Comparison of ENCODE assay signal across 8 cellular contexts in the genomic region with DNA sequence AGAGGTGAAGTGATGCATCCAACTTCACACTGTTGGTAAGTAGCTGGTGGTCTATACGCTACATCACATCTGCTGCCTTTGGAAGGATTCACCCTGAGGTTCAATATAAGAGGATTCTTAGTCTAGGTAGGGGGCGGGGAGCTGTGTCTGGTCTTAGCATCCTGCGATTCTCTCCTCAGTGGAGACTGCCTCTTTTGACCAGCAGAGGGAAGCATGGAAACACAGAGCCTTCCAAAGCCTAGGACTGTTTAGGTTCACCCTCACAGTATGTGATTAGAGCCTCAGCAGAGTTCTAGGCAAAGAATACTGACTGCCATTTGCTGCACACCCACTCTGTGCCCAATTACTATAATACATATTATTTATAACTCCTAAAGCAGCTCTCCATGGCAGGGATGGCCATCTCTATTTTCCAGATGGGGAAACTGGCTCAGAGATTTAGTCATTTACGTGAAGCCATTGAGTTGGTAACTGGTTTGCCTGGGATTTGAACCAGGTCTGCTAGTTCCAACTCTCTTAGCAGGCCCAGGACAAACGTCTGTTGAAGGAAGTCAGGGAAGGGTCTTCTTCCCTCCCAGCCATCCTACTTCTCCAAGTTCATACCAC. TPM values are rescaled to one million over a fixed set of nuclear protein-coding genes. Genes with fewer than 3 reads are reported as not detected.
DNase-seq lines count a peak whose midpoint lies in the region; ATAC-seq and TF ChIP-seq lines count a peak whose summit lies in the region.

No MANE protein-coding gene starts in this region.

- H3K27ac ChIP-seq in SK-N-MC: no peak overlapping the region
- no peak overlapping the region for H3K27ac ChIP-seq in parathyroid adenoma
- H3K27ac ChIP-seq in effector memory CD4-positive, alpha-beta T cell (ENCODE audit: insufficient read depth, low read length, poor library complexity, severe bottlenecking): no peak overlapping the region

- DNase-seq in ELF-1 (ENCODE audit: low read depth, low spot score) (peak; percentile 73), MG63 (peak; percentile 20), SK-N-MC (ENCODE audit: low read depth, low spot score) (peak; percentile 5), fibroblast of the aortic adventitia (ENCODE audit: low read depth) (peak; percentile 47)
- DNase-seq in effector memory CD4-positive, alpha-beta T cell: no peak

- H3K9ac ChIP-seq in SK-N-MC (ENCODE audit: insufficient read length) (no peak overlapping the region), parathyroid adenoma (no peak overlapping the region)

- no peak for ATAC-seq in GM18868 (IDR thresholded peaks at IDR 0.05; ENCODE audit: unreplicated experiment)
- no peak for ATAC-seq in activated CD4-positive, CD25-positive, alpha-beta regulatory T cell treated with anti-CD3 and anti-CD28 coated beads, Interleukin-2, amount 50 U/mL, for 24 hours

- H3K27me3 ChIP-seq in MG63 (peaks cover 5% of the 10 kb centered on the region), parathyroid adenoma (ENCODE audit: control insufficient read depth, insufficient read depth, low read length) (no peaks in the 10 kb centered on the region)
- peaks cover 2% of the 10 kb centered on the region for H3K27me3 ChIP-seq in effector memory CD4-positive, alpha-beta T cell (replicated peaks; ENCODE audit: control insufficient read depth, insufficient read depth, low read length, poor library complexity, severe bottlenecking)

- H3K4me2 ChIP-seq in parathyroid adenoma (ENCODE audit: low read length): no peak overlapping the region

- H3K4me3 ChIP-seq in MG63 (no peak overlapping the region), SK-N-MC (no peak overlapping the region), fibroblast of the aortic adventitia (ENCODE audit: low read depth, low read length) (no peak overlapping the region), parathyroid adenoma (ENCODE audit: low read depth, low read length) (no peak overlapping the region)
- H3K4me3 ChIP-seq in effector memory CD4-positive, alpha-beta T cell (ENCODE audit: insufficient read depth, low read depth, low read length, poor library complexity, severe bottlenecking): no peak overlapping the region

- TF ChIP-seq CTCF in fibroblast of the aortic adventitia (IDR thresholded peaks at IDR 0.05; ENCODE audit: insufficient read depth, low read length): peak; percentile 65
- TF ChIP-seq CTCF in parathyroid adenoma (IDR thresholded peaks at IDR 0.05): peak; percentile 68

- no peak overlapping the region for H2AFZ ChIP-seq in parathyroid adenoma

- H3K36me3 ChIP-seq in MG63 (no peaks in the 10 kb centered on the region), SK-N-MC (ENCODE audit: insufficient read depth, low read length) (no peaks in the 10 kb centered on the region), parathyroid adenoma (ENCODE audit: control insufficient read depth, insufficient read depth, low read length) (no peaks in the 10 kb centered on the region)
- no peaks in the 10 kb centered on the region for H3K36me3 ChIP-seq in effector memory CD4-positive, alpha-beta T cell (ENCODE audit: control insufficient read depth, insufficient read depth, low read length)

- no peaks in the 10 kb centered on the region for H3K79me2 ChIP-seq in parathyroid adenoma

- no peaks in the 10 kb centered on the region for H3K9me3 ChIP-seq in MG63
- no peaks in the 10 kb centered on the region for H3K9me3 ChIP-seq in SK-N-MC (ENCODE audit: low read depth, low read length)
- H3K9me3 ChIP-seq in parathyroid adenoma (ENCODE audit: control insufficient read depth, low read length): no peaks in the 10 kb centered on the region
- no peaks in the 10 kb centered on the region for H3K9me3 ChIP-seq in effector memory CD4-positive, alpha-beta T cell (ENCODE audit: control insufficient read depth, low read length)

- H3K4me1 ChIP-seq in parathyroid adenoma: no peaks in the 10 kb centered on the region
- H3K4me1 ChIP-seq in effector memory CD4-positive, alpha-beta T cell (ENCODE audit: control insufficient read depth, insufficient read depth, low read length, poor library complexity, severe bottlenecking): no peaks in the 10 kb centered on the region

RNA-seq across cellular contexts. Expression of a gene that starts 28.9 kb away (rescaled TPM):
- 27.3 and 34.3 TPM in 2 replicates for total RNA-seq in MG63 (2014; rRNA removed; shearing (Covaris generic); ENCODE audit: low replicate concordance)
- 35.7 and 70.3 TPM in 2 replicates for total RNA-seq in fibroblast of the aortic adventitia (ENCODE audit: low replicate concordance)

RNA-seq across cellular contexts. Expression of a gene that starts 51.1 kb away (rescaled TPM):
- total RNA-seq in MG63 (2014; rRNA removed; shearing (Covaris generic); ENCODE audit: low replicate concordance): not detected in 2 replicates
- total RNA-seq in fibroblast of the aortic adventitia (ENCODE audit: low replicate concordance): not detected in 2 replicates

Comparison
In these comparisons a context has a peak if more than half of its experiments do, and no peak if none do; other contexts are left out.
1. DNase-seq: peak in ELF-1 (single experiment), MG63 (single experiment), SK-N-MC (single experiment) and fibroblast of the aortic adventitia (single experiment); none in effector memory CD4-positive, alpha-beta T cell (0 of 3).